ENCODE assay signal across 18 cellular contexts in genomic region chr21:14095021-14095420, GRCh38.
A peak's percentile ranks its signal among the peaks of the same experiment; 100 is the strongest.
DNase-seq lines count a peak whose midpoint lies in the region; ATAC-seq, FAIRE-seq and TF ChIP-seq lines count a peak whose summit lies in the region.
"Had no signal": no experiment of that assay in that cellular context is flagged by ENCODE, and none has a peak within 500 bp of the region (broad histone marks: within the 10 kb centered on the region; RNA-seq: fewer than 3 reads in every experiment).

No MANE protein-coding gene starts in this region.

- intact Hi-C loops in GM12878 (cut with micrococcal nuclease; ENCODE audit: unreplicated experiment) = no loop called here

- TF ChIP-seq RAD21 in GM12878 (IDR thresholded peaks at IDR 0.05; ENCODE audit: insufficient read depth, low read depth, low read length) = no peak

- no peak overlapping the region for H2AFZ ChIP-seq in GM12878 (ENCODE audit: control insufficient read depth, low read depth, low read length)

- H3K27ac ChIP-seq in GM12878 (ENCODE audit: control insufficient read depth, insufficient read depth) = peak overlapping the region; percentile 48
- H3K27ac ChIP-seq: 22Rv1; BLaER1 treated with 17β-estradiol and CSF1 and Interleukin-3, amounts not matched to agents 10 nM and 100 nM had no signal

- BruUV-seq in GM12878 (replicated peaks; lab: Mats Ljungman, UMichigan) = no TSS peak

- POLR2A ChIA-PET in GM12878 (lab: Charles Lee) = interaction anchor here (0.6 to 1.9 kb wide), 3 partner anchors 9 to 971 kb away, joined by 4 to 7 read pairs (median 4); no protein-coding TSS in a partner anchor

- no peak overlapping the region for H3K4me2 ChIP-seq in GM12878 (ENCODE audit: control insufficient read depth, insufficient read depth)
- H3K4me2 ChIP-seq: BLaER1 treated with 17β-estradiol and CSF1 and Interleukin-3, amounts not matched to agents 10 nM and 100 nM had no signal

- peak overlapping the region; percentile 27 for H3K9ac ChIP-seq in GM12878 (ENCODE audit: control insufficient read depth, insufficient read depth, low read length)
- H3K9ac ChIP-seq: BLaER1 treated with 17β-estradiol and CSF1 and Interleukin-3, amounts not matched to agents 10 nM and 100 nM had no signal

- WGBS in GM12878 (ENCODE audit: insufficient coverage, insufficient replicate concordance, low lambda C conversion rate, missing lambda C conversion rate) = 87% methylated on average over 3 of the region's 3 CpGs

- H3K4me3 ChIP-seq in GM12878 = no peak overlapping the region
- H3K4me3 ChIP-seq: BLaER1 treated with 17β-estradiol and CSF1 and Interleukin-3, amounts not matched to agents 10 nM and 100 nM had no signal

- H3K4me1 ChIP-seq in GM12878 (ENCODE audit: control insufficient read depth, insufficient read depth, low read length) = peaks cover 9% of the 10 kb centered on the region

- no peaks in the 10 kb centered on the region for H3K27me3 ChIP-seq in GM12878 (replicated peaks in 1 of 2; ENCODE audit: control insufficient read depth in 2 of 2, insufficient read depth in 2 of 2, low read length in 1 of 2)
- H3K27me3 ChIP-seq: BLaER1 treated with 17β-estradiol and CSF1 and Interleukin-3, amounts not matched to agents 10 nM and 100 nM had no signal

- no peak for TF ChIP-seq POLR2A in GM12878 (IDR thresholded peaks at IDR 0.05; ENCODE audit: low read depth, low read length)
- no peak for TF ChIP-seq POLR2A in GM12891 (IDR thresholded peaks at IDR 0.05; ENCODE audit: low read depth, low read length)

- peaks cover 6% of the 10 kb centered on the region for H3K9me3 Mint-ChIP-seq in activated CD8-positive, alpha-beta memory T cell treated with anti-CD3 and anti-CD28 coated beads, Interleukin-2, amount 10 ng/mL, durations not matched to agents 7 days and 5 days (ENCODE audit: low read depth)
- peaks cover 60% of the 10 kb centered on the region for H3K9me3 Mint-ChIP-seq in nephron progenitor cell
- H3K9me3 Mint-ChIP-seq in stimulated activated effector memory CD8-positive, alpha-beta T cell treated with anti-CD3 and anti-CD28 coated beads, Interleukin-12 subunit alpha, Interleukin-12 subunit beta, amount 100 ng/mL, for 72 hours = peaks cover 4% of the 10 kb centered on the region

- H3K9me3 ChIP-seq in GM12878 (replicated peaks; ENCODE audit: control insufficient read depth, insufficient read depth, low read length) = peaks cover 3% of the 10 kb centered on the region; the same call in 2 of the 3 replicates

- H3K27me3 Mint-ChIP-seq in activated CD8-positive, alpha-beta memory T cell treated with anti-CD3 and anti-CD28 coated beads, Interleukin-2, amount 10 ng/mL, durations not matched to agents 7 days and 5 days = no peaks in the 10 kb centered on the region
- H3K27me3 Mint-ChIP-seq in nephron progenitor cell (ENCODE audit: low read depth, poor library complexity) = peaks cover 4% of the 10 kb centered on the region
- H3K27me3 Mint-ChIP-seq: CD4-positive, CD25-positive, alpha-beta regulatory T cell had no signal

- peak; percentile 9 for DNase-seq in activated CD8-positive, alpha-beta memory T cell treated with anti-CD3 and anti-CD28 coated beads, Interleukin-2, amount 10 ng/mL, durations not matched to agents 7 days and 5 days
- DNase-seq in activated CD8-positive, alpha-beta memory T cell treated with anti-CD3 and anti-CD28 coated beads for 24 hours = no peak
- DNase-seq in GM12878 (ENCODE audit: low read depth, low spot score) (no peak), nephron progenitor cell (no peak), HT-29 (ENCODE audit: low spot score) (no peak), GM12891 (ENCODE audit: insufficient read length, low spot score) (no peak), inferior parietal cortex (ENCODE audit: extremely low spot score) (no peak)
- DNase-seq in stimulated activated effector memory CD8-positive, alpha-beta T cell treated with anti-CD3 and anti-CD28 coated beads, Interleukin-12 subunit alpha, Interleukin-12 subunit beta, amount 100 ng/mL, for 72 hours (ENCODE audit: low spot score in 2 of 2) = no peak
- DNase-seq: AML-193; Calu3; CD4-positive, CD25-positive, alpha-beta regulatory T cell; DMS 273 treated with DMSO at 0.1 percent for 48 hours had no signal

- TF ChIP-seq EP300 in GM12878 (IDR thresholded peaks at IDR 0.05; ENCODE audit: borderline replicate concordance in 1 of 2, control insufficient read depth in 1 of 2, low read depth in 2 of 2, low read length in 2 of 2) = no peak

- TF ChIP-seq CTCF in GM12878 (IDR thresholded peaks at IDR 0.05 in 2 of 3, conservative IDR thresholded peaks at IDR 0.05 in 1 of 3; ENCODE audit: control insufficient read depth in 2 of 3, extremely low read depth in 1 of 3, insufficient read depth in 1 of 3, low read depth in 3 of 3, low read length in 3 of 3) (no peak), nephron progenitor cell (IDR thresholded peaks at IDR 0.05) (no peak)

- CTCF ChIA-PET in activated CD8-positive, alpha-beta memory T cell treated with anti-CD3 and anti-CD28 coated beads, Interleukin-2, amount 10 ng/mL, durations not matched to agents 7 days and 5 days (lab: Charles Lee) = interaction anchor here (0.7 to 0.8 kb wide), 2 partner anchors 15 to 25 kb away, joined by 3 read pairs; no protein-coding TSS in a partner anchor
- CTCF ChIA-PET in GM12878 (lab: Yijun Ruan, JAX) = interaction anchor here (1.2 to 2.3 kb wide), 2 partner anchors 21 to 25 kb away, joined by 3 to 14 read pairs; no protein-coding TSS in a partner anchor

- H3K4me1 Mint-ChIP-seq in activated CD8-positive, alpha-beta memory T cell treated with anti-CD3 and anti-CD28 coated beads, Interleukin-2, amount 10 ng/mL, durations not matched to agents 7 days and 5 days = peaks cover 6% of the 10 kb centered on the region
- no peaks in the 10 kb centered on the region for H3K4me1 Mint-ChIP-seq in nephron progenitor cell
- peaks cover 9% of the 10 kb centered on the region for H3K4me1 Mint-ChIP-seq in stimulated activated effector memory CD8-positive, alpha-beta T cell treated with anti-CD3 and anti-CD28 coated beads, Interleukin-12 subunit alpha, Interleukin-12 subunit beta, amount 100 ng/mL, for 72 hours

- no peak overlapping the region for H3K27ac Mint-ChIP-seq in activated CD8-positive, alpha-beta memory T cell treated with anti-CD3 and anti-CD28 coated beads, Interleukin-2, amount 10 ng/mL, durations not matched to agents 7 days and 5 days
- peak overlapping the region; percentile 75 for H3K27ac Mint-ChIP-seq in nephron progenitor cell
- H3K27ac Mint-ChIP-seq in stimulated activated effector memory CD8-positive, alpha-beta T cell treated with anti-CD3 and anti-CD28 coated beads, Interleukin-12 subunit alpha, Interleukin-12 subunit beta, amount 100 ng/mL, for 72 hours = peak overlapping the region; percentile 40
- H3K27ac Mint-ChIP-seq: CD4-positive, CD25-positive, alpha-beta regulatory T cell had no signal

- peaks cover 29% of the 10 kb centered on the region for H3K36me3 Mint-ChIP-seq in activated CD8-positive, alpha-beta memory T cell treated with anti-CD3 and anti-CD28 coated beads, Interleukin-2, amount 10 ng/mL, durations not matched to agents 7 days and 5 days
- peaks cover 52% of the 10 kb centered on the region for H3K36me3 Mint-ChIP-seq in nephron progenitor cell (ENCODE audit: low read depth)
- no peaks in the 10 kb centered on the region for H3K36me3 Mint-ChIP-seq in stimulated activated effector memory CD8-positive, alpha-beta T cell treated with anti-CD3 and anti-CD28 coated beads, Interleukin-12 subunit alpha, Interleukin-12 subunit beta, amount 100 ng/mL, for 72 hours

- H3K4me3 Mint-ChIP-seq in activated CD8-positive, alpha-beta memory T cell treated with anti-CD3 and anti-CD28 coated beads, Interleukin-2, amount 10 ng/mL, durations not matched to agents 7 days and 5 days = no peak overlapping the region
- no peak overlapping the region for H3K4me3 Mint-ChIP-seq in nephron progenitor cell
- H3K4me3 Mint-ChIP-seq in stimulated activated effector memory CD8-positive, alpha-beta T cell treated with anti-CD3 and anti-CD28 coated beads, Interleukin-12 subunit alpha, Interleukin-12 subunit beta, amount 100 ng/mL, for 72 hours = no peak overlapping the region
- H3K4me3 Mint-ChIP-seq: CD4-positive, CD25-positive, alpha-beta regulatory T cell had no signal

- SMC1A ChIA-PET in GM12878 (lab: Charles Lee; ENCODE audit: uncharacterized antibody, unreplicated experiment) = interaction anchor here (0.6 to 1.9 kb wide), 7 partner anchors 9 to 75 kb away, joined by 3 to 6 read pairs (median 3); no protein-coding TSS in a partner anchor

- H3K79me2 ChIP-seq in GM12878 (ENCODE audit: control insufficient read depth, insufficient read depth, low read length) = no peaks in the 10 kb centered on the region

- no peak for FAIRE-seq in GM12878 (lab: Jason Lieb, UNC)
- FAIRE-seq in GM12891 (lab: Jason Lieb, UNC) = no peak
- FAIRE-seq: G401.6, GM19239, HepG2, HTR-8/SVneo had no signal

- H3K36me3 ChIP-seq in GM12878 (ENCODE audit: control insufficient read depth in 2 of 2, insufficient read depth in 2 of 2, low read length in 1 of 2) = no peaks in the 10 kb centered on the region; a peak in 1 of 4 replicates

- H4K20me1 ChIP-seq in GM12878 (ENCODE audit: control insufficient read depth, insufficient read depth) = no peaks in the 10 kb centered on the region
- H4K20me1 ChIP-seq: BLaER1 treated with 17β-estradiol and CSF1 and Interleukin-3, amounts not matched to agents 10 nM and 100 nM had no signal

- in situ Hi-C loops in GM12878 (cut with MboI) = loop anchor here (25.0 kb wide), 2 partner anchors 92 to 1642 kb away; partner anchors contain the start of gene USP25

- no peak for ATAC-seq in activated CD8-positive, alpha-beta memory T cell treated with anti-CD3 and anti-CD28 coated beads, Interleukin-2, amount 10 ng/mL, durations not matched to agents 7 days and 5 days
- ATAC-seq in GM12878 = no peak; the same call in 2 of the 3 replicates
- ATAC-seq in stimulated activated effector memory CD8-positive, alpha-beta T cell treated with anti-CD3 and anti-CD28 coated beads, Interleukin-12 subunit alpha, Interleukin-12 subunit beta, amount 100 ng/mL, for 72 hours = no peak
- ATAC-seq: HepG2 had no signal

- RAD21 ChIA-PET in GM12878 (lab: Charles Lee; ENCODE audit: unreplicated experiment) = interaction anchor here (0.7 to 2.2 kb wide), 5 partner anchors 9 to 58 kb away, joined by 3 to 7 read pairs (median 5); no protein-coding TSS in a partner anchor

TF ChIP-seq in GM12878, 131 proteins besides CTCF, POLR2A, EP300 and RAD21 (continues in another document):
- no peak for TF ChIP-seq NR2C1 (IDR thresholded peaks at IDR 0.05)
- no peak for TF ChIP-seq SMAD5 (IDR thresholded peaks at IDR 0.05; ENCODE audit: low read depth)

TF ChIP-seq in GM12891, 5 proteins besides CTCF, POLR2A, EP300 and RAD21:
- TF ChIP-seq POU2F2 (IDR thresholded peaks at IDR 0.05; ENCODE audit: low read depth, low read length) (no peak), TAF1 (IDR thresholded peaks at IDR 0.05; ENCODE audit: low read depth, low read length) (no peak), POLR2AphosphoS5 (IDR thresholded peaks at IDR 0.05; ENCODE audit: low read depth, low read length) (no peak), SPI1 (IDR thresholded peaks at IDR 0.05; ENCODE audit: low read depth, low read length) (no peak), PAX5 (IDR thresholded peaks at IDR 0.05; ENCODE audit: insufficient read depth, low read length, severe bottlenecking) (no peak)
